In genomic region chr5:32618962-32619361, GRCh38 we compare ENCODE assay signal across 25 cellular contexts. TPM values are rescaled to one million over a fixed set of nuclear protein-coding genes. Genes with fewer than 3 reads are reported as not detected.
A peak's percentile ranks its signal among the peaks of the same experiment; 100 is the strongest.
DNase-seq lines count a peak whose midpoint lies in the region; ATAC-seq, FAIRE-seq and TF ChIP-seq lines count a peak whose summit lies in the region.
"Had no signal": no experiment of that assay in that cellular context is flagged by ENCODE, and none has a peak within 500 bp of the region (broad histone marks: within the 10 kb centered on the region; RNA-seq: fewer than 3 reads in every experiment).

No MANE protein-coding gene starts in this region.

- H3K9me3 ChIP-seq in right atrium auricular region (no peaks in the 10 kb centered on the region), K562 (replicated peaks; ENCODE audit: control insufficient read depth, insufficient read depth, low read depth, low read length) (no peaks in the 10 kb centered on the region)
- H3K9me3 ChIP-seq: BE2C; BLaER1 treated with 17β-estradiol and CSF1 and Interleukin-3, amounts not matched to agents 10 nM and 100 nM; HAP-1 had no signal

- BruUV-seq in K562 (replicated peaks; lab: Mats Ljungman, UMichigan) = no TSS peak

- H3K27ac ChIP-seq in right atrium auricular region (peak overlapping the region in 1 of 2 donors; percentile 2), K562 (ENCODE audit: extremely low read depth, low read depth, low read length) (no peak overlapping the region), foreskin keratinocyte (no peak overlapping the region)
- H3K27ac ChIP-seq: 22Rv1; BLaER1 treated with 17β-estradiol and CSF1 and Interleukin-3, amounts not matched to agents 10 nM and 100 nM had no signal

- no peak for TF ChIP-seq POLR2A in K562 (conservative IDR thresholded peaks at IDR 0.05)

- H3K4me3 ChIP-seq in right atrium auricular region (no peak overlapping the region), AG10803 (ENCODE audit: low read length) (no peak overlapping the region), K562 (no peak overlapping the region)
- H3K4me3 ChIP-seq: BLaER1 treated with 17β-estradiol and CSF1 and Interleukin-3, amounts not matched to agents 10 nM and 100 nM; HAP-1 had no signal

- no peaks in the 10 kb centered on the region for H3K9me1 ChIP-seq in K562 (ENCODE audit: control insufficient read depth, insufficient read depth, low read length)

- H3K4me2 ChIP-seq in K562 (ENCODE audit: insufficient read depth, low read length) = no peak overlapping the region
- H3K4me2 ChIP-seq: BLaER1 treated with 17β-estradiol and CSF1 and Interleukin-3, amounts not matched to agents 10 nM and 100 nM had no signal

- H3K36me3 ChIP-seq in right atrium auricular region = no peaks in the 10 kb centered on the region
- no peaks in the 10 kb centered on the region for H3K36me3 ChIP-seq in K562 (ENCODE audit: control insufficient read depth, insufficient read depth, low read length)
- H3K36me3 ChIP-seq: BE2C, HAP-1 had no signal

- no peaks in the 10 kb centered on the region for H3K79me2 ChIP-seq in K562 (ENCODE audit: control insufficient read depth, insufficient read depth, low read length)

- in situ Hi-C loops in K562 (cut with MboI) = loop anchor here (10.0 to 25.0 kb wide), 3 partner anchors 394 to 1032 kb away; no protein-coding TSS in a partner anchor

- H3K4me1 ChIP-seq in right atrium auricular region (peaks cover 0 to 5% of the 10 kb centered on the region in 2 donors), K562 (replicated peaks in 1 of 2; ENCODE audit: control insufficient read depth in 2 of 2, insufficient read depth in 2 of 2, low read length in 2 of 2) (no peaks in the 10 kb centered on the region), foreskin keratinocyte (no peaks in the 10 kb centered on the region)
- H3K4me1 ChIP-seq: BE2C; BLaER1 treated with 17β-estradiol and CSF1 and Interleukin-3, amounts not matched to agents 10 nM and 100 nM; HAP-1 had no signal

- TF ChIP-seq CTCF in right atrium auricular region (IDR thresholded peaks at IDR 0.05) = no peak
- no peak for TF ChIP-seq CTCF in AG10803 (conservative IDR thresholded peaks at IDR 0.05; ENCODE audit: low read length)
- TF ChIP-seq CTCF in K562 (IDR thresholded peaks at IDR 0.05 in 2 of 3, conservative IDR thresholded peaks at IDR 0.05 in 1 of 3; ENCODE audit: insufficient read depth in 2 of 3, low read depth in 1 of 3, low read length in 3 of 3) = no peak
- no peak for TF ChIP-seq CTCF in foreskin keratinocyte (conservative IDR thresholded peaks at IDR 0.05)

- POLR2A ChIA-PET in K562 (lab: Yijun Ruan, JAX) = no interaction called here

- no peak for TF ChIP-seq EP300 in K562 (IDR thresholded peaks at IDR 0.05; ENCODE audit: low read length)

- no peak overlapping the region for H3K9ac ChIP-seq in K562 (ENCODE audit: insufficient read depth in 1 of 2, low read depth in 2 of 2, low read length in 2 of 2)
- H3K9ac ChIP-seq: BLaER1 treated with 17β-estradiol and CSF1 and Interleukin-3, amounts not matched to agents 10 nM and 100 nM had no signal

- H3K27me3 ChIP-seq in right atrium auricular region = no peaks in the 10 kb centered on the region
- H3K27me3 ChIP-seq in K562 (ENCODE audit: control insufficient read depth in 2 of 2, insufficient read depth in 2 of 2, low read length in 2 of 2) = peaks cover 16 to 18% of the 10 kb centered on the region in 2 experiments; a peak in 4 of 5 replicates
- peaks cover 2% of the 10 kb centered on the region for H3K27me3 ChIP-seq in foreskin keratinocyte
- H3K27me3 ChIP-seq: BE2C; BLaER1 treated with 17β-estradiol and CSF1 and Interleukin-3, amounts not matched to agents 10 nM and 100 nM had no signal

- FAIRE-seq in K562 (lab: Jason Lieb, UNC) = no peak
- FAIRE-seq: A204.1, D721Med, GM12891, GM18507, H54 had no signal

- WGBS in K562 (ENCODE audit: insufficient coverage, low coverage, missing lambda C conversion rate) = 9% methylated on average over 2 of the region's 2 CpGs

- CTCF ChIA-PET in K562 (lab: Yijun Ruan, JAX; ENCODE audit: low intra/inter-chr PET ratio) = no interaction called here

- no peak for TF ChIP-seq RAD21 in K562 (CRISPR knock-in tag; conservative IDR thresholded peaks at IDR 0.05 in 1 of 2, IDR thresholded peaks at IDR 0.05 in 1 of 2)

- no peaks in the 10 kb centered on the region for H4K20me1 ChIP-seq in K562 (replicated peaks; ENCODE audit: control insufficient read depth, insufficient read depth, low read length)
- H4K20me1 ChIP-seq: BLaER1 treated with 17β-estradiol and CSF1 and Interleukin-3, amounts not matched to agents 10 nM and 100 nM had no signal

- DNase-seq in Right ventricle myocardium inferior (ENCODE audit: missing footprints) (no peak), right atrium auricular region (ENCODE audit: low spot score) (no peak), AG10803 (ENCODE audit: low read depth) (peak; percentile 18), K562 (ENCODE audit: extremely low read depth in 1 of 4, low spot score in 3 of 4) (no peak), left cardiac atrium (peak; percentile 31), GM19238 (ENCODE audit: insufficient read length, low spot score) (no peak), cerebellar nuclear complex (lab: John Stamatoyannopoulos, UW) (no peak), foreskin keratinocyte (no peak)
- DNase-seq: AML-193; BE2C; CD4-positive, alpha-beta T cell; CD8-positive, alpha-beta memory T cell; DMS 273 treated with DMSO at 0.1 percent for 48 hours; DMS79; GF-D8; GOT3; HFFc6 had no signal

- ATAC-seq in Right ventricle myocardium inferior = peak; percentile 54
- no peak for ATAC-seq in K562
- ATAC-seq in left cardiac atrium = peak; percentile 38 to 58
- ATAC-seq in foreskin keratinocyte = no peak

- intact Hi-C loops in Right ventricle myocardium inferior (cut with DNase I) = no loop called here
- intact Hi-C loops in K562 (cut with micrococcal nuclease) = loop anchor here (10.0 kb wide), 3 partner anchors 284 to 794 kb away; no protein-coding TSS in a partner anchor
- intact Hi-C loops in left cardiac atrium (cut with DNase I) = no loop called here

- no peak overlapping the region for H2AFZ ChIP-seq in K562 (ENCODE audit: low read depth, low read length)

TF ChIP-seq in K562, 482 proteins besides CTCF, POLR2A, EP300 and RAD21:
- TF ChIP-seq ZBTB9 (CRISPR knock-in tag; IDR thresholded peaks at IDR 0.05) (0 out of 2 replicates have a peak, but pooled peaks have one; percentile 50), EGR1 (conservative IDR thresholded peaks at IDR 0.05) (no peak), ZKSCAN1 (IDR thresholded peaks at IDR 0.05; ENCODE audit: low read depth, low read length) (peak; percentile 52; the same call in 1 of the 2 replicates)
TF ChIP-seq in K562: peak in this region for 2.

RNA-seq across cellular contexts. Expression of gene SUB1, which starts 33.6 kb away (rescaled TPM):
- total RNA-seq in Right ventricle myocardium inferior (187 TPM), right atrium auricular region (100 to 1,000 TPM; 145 to 209 TPM), K562 (2014; rRNA removed) (259 and 336 TPM in 2 replicates), K562 (2014; rRNA removed; fragmentation: Illumina TruSeq; extraction: Trizol) (779 and 938 TPM in 2 replicates), K562 (2015; rRNA removed; fragmentation: Illumina TruSeq; extraction: Trizol) (625 and 700 TPM in 2 replicates), K562 (2021) (494 and 558 TPM in 2 replicates), left cardiac atrium (100 to 1,000 TPM; 192 to 204 TPM), foreskin keratinocyte (327 and 352 TPM in 2 replicates)
- total RNA-seq in K562 (2011; cell fraction: chromatin; rRNA removed; ENCODE audit: low replicate concordance) = 59.7 and 153 TPM in 2 replicates
- total RNA-seq in K562 (2011; cell fraction: nucleolus; rRNA removed) = 54.2 and 54.7 TPM in 2 replicates
- total RNA-seq in K562 (2011; cell fraction: nucleoplasm; rRNA removed) = 105 and 163 TPM in 2 replicates
- polyA plus RNA-seq in K562 (2011; rRNA removed) (239 and 479 TPM in 2 replicates), K562 (2014; fragmentation: Illumina TruSeq; extraction: Trizol) (378 and 453 TPM in 2 replicates), K562 (2014; fragmentation: Nextera tagmentation; extraction: Ambion mirVana) (100 to 1,000 TPM; 887 to 932 TPM), K562 (2014; rRNA removed) (738 and 1,031 TPM in 2 replicates), foreskin keratinocyte (397 and 446 TPM in 2 replicates)
- polyA plus RNA-seq in K562 (2011; cell fraction: cytosol; rRNA removed) = 15.5 and 92.3 TPM in 2 replicates
- polyA plus RNA-seq in K562 (2011; cell fraction: nucleus; rRNA removed) = 40.2 and 58.6 TPM in 2 replicates
- polyA plus RNA-seq in K562 (2012) = 355 and 463 TPM in 2 replicates
- polyA minus RNA-seq in K562 (2011; rRNA and poly(A)+ RNA removed) = 108 and 128 TPM in 2 replicates
- polyA minus RNA-seq in K562 (2011; cell fraction: cytosol; rRNA and poly(A)+ RNA removed) = 25.9 and 60.5 TPM in 2 replicates
- 67.4 and 68.0 TPM in 2 replicates for polyA minus RNA-seq in K562 (2011; cell fraction: nucleus; rRNA and poly(A)+ RNA removed)

Comparison
In these comparisons a context has a peak if more than half of its experiments do, and no peak if none do; other contexts are left out.
1. DNase-seq: peak in AG10803 (single experiment) and left cardiac atrium (single experiment); none in Right ventricle myocardium inferior (single experiment), right atrium auricular region (single experiment), K562 (0 of 4), GM19238 (single experiment), cerebellar nuclear complex (0 of 2) and foreskin keratinocyte (0 of 2).
2. ATAC-seq: peak in Right ventricle myocardium inferior (single experiment) and left cardiac atrium (2 of 2); none in K562 (single experiment) and foreskin keratinocyte (single experiment).